ENCODE assay signal across 21 cellular contexts in the genomic region with DNA sequence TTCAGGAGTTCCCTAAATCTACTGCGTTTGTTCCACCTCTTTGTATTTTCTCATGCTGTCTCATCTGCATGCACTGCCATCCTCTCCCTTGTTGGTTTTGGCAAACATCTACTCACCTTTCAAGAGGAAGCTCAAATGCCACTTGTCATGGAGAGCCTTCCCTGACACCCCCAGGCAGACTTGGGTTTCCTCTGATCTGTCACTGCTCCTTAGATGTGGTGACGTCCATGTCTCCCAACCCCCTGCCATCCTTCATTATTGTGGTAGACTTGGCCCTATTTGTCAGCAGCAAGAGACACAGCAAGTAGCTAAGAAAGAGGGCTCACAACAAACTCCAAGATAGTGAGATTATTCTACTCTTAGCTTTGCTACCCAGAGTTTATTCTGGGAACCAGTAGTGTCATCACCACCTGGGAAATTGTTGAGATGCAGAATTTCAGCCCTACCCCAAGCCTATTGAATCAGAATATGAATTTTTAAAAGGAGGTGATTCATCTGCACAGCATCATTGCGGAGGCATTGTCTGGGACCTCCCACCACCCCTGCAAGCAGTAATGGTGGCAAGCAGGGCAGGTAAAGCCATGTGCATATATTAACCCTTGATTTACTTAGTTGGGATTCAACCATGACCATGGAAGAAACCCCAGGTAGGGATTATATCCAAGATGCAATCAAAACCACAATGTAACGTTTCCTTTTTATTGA.
"Had no signal": no experiment of that assay in that cellular context is flagged by ENCODE, and none has a peak within 500 bp of the region (broad histone marks: within the 10 kb centered on the region; RNA-seq: fewer than 3 reads in every experiment).

No MANE protein-coding gene starts in this region.

- H3K4me1 ChIP-seq: heart right ventricle, sigmoid colon, upper lobe of left lung had no signal

- H3K36me3 Mint-ChIP-seq: activated naive CD8-positive, alpha-beta T cell treated with anti-CD3 and anti-CD28 coated beads for 36 hours; naive B cell had no signal

- ATAC-seq: heart right ventricle, left cardiac atrium had no signal

- H3K27me3 ChIP-seq: sigmoid colon, upper lobe of left lung had no signal

- H3K36me3 ChIP-seq: heart right ventricle, sigmoid colon, thoracic aorta, upper lobe of left lung had no signal

- H3K4me3 ChIP-seq: coronary artery, heart right ventricle, sigmoid colon, smooth muscle cell, thoracic aorta, upper lobe of left lung had no signal

- H3K9me3 ChIP-seq: heart right ventricle, sigmoid colon, thoracic aorta, upper lobe of left lung had no signal

- H3K4me1 Mint-ChIP-seq: activated naive CD8-positive, alpha-beta T cell treated with anti-CD3 and anti-CD28 coated beads for 36 hours; naive B cell had no signal

- DNase-seq: activated naive CD4-positive, alpha-beta T cell treated with Interleukin-2 at 50 U/mL for 16 hours; activated naive CD8-positive, alpha-beta T cell treated with anti-CD3 and anti-CD28 coated beads for 36 hours; activated T-cell treated with anti-CD3 and anti-CD28 coated beads, Interleukin-2, amount 50 U/mL, for 48 hours; cerebellar nuclear complex; endodermal cell; heart right ventricle; islet precursor cell; left cardiac atrium; mesenchymal stem cell; naive B cell; occipital lobe; posterior cingulate gyrus; sigmoid colon; stimulated activated CD4-positive, alpha-beta T cell treated with anti-CD3 and anti-CD28 coated beads, Interleukin-15, amount 100 ng/mL, for 24 hours; stimulated activated naive CD4-positive, alpha-beta T cell treated with Interleukin-2 at 50 U/mL for 16 hours; T-helper 9 cell; upper lobe of left lung had no signal

- H3K9me3 Mint-ChIP-seq: activated naive CD8-positive, alpha-beta T cell treated with anti-CD3 and anti-CD28 coated beads for 36 hours; endodermal cell had no signal

- H3K4me3 Mint-ChIP-seq: activated naive CD8-positive, alpha-beta T cell treated with anti-CD3 and anti-CD28 coated beads for 36 hours; endodermal cell; naive B cell had no signal

- H3K27ac ChIP-seq: coronary artery, epithelial cell of prostate, heart right ventricle, sigmoid colon, thoracic aorta, upper lobe of left lung had no signal

- H3K27ac Mint-ChIP-seq: activated naive CD8-positive, alpha-beta T cell treated with anti-CD3 and anti-CD28 coated beads for 36 hours; endodermal cell; naive B cell had no signal
